ENCODE assay signal across 1 cellular context in the genomic region with DNA sequence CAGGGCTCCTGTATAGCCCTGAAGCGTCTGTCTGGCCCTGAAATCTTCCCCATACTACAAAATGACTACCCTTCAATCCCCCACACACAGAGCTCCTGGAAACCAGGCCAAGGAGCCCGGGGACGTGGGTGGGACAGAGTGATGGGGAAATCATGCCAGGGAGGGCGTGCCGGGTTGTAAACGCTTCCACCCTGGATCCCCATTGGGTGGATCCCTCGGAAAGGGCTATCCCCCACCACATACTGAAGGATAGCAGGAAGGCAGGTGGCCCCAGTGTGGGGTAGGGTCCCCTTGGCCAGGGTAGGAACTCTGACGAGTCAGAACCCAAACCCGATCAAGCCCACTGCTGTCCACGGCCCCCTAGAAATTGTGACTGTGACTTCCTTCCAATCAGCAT.
TF ChIP-seq lines count a peak whose summit lies in the region.

No MANE protein-coding gene starts in this region.

TF ChIP-seq in A549, 52 proteins besides CTCF, POLR2A, EP300 and RAD21:
- TF ChIP-seq HDAC2 (IDR thresholded peaks at IDR 0.05) (no peak), HOXA7 (CRISPR knock-in tag; IDR thresholded peaks at IDR 0.05) (no peak), KDM5A (IDR thresholded peaks at IDR 0.05) (no peak)
- TF ChIP-seq, protein P1, sequence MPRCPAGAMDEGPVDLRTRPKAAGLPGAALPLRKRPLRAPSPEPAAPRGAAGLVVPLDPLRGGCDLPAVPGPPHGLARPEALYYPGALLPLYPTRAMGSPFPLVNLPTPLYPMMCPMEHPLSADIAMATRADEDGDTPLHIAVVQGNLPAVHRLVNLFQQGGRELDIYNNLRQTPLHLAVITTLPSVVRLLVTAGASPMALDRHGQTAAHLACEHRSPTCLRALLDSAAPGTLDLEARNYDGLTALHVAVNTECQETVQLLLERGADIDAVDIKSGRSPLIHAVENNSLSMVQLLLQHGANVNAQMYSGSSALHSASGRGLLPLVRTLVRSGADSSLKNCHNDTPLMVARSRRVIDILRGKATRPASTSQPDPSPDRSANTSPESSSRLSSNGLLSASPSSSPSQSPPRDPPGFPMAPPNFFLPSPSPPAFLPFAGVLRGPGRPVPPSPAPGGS (IDR thresholded peaks at IDR 0.05), result no peak
